Comparison of ENCODE assay signal across 8 cellular contexts in genomic region chr1:155591770-155592169, GRCh38. TPM values are rescaled to one million over a fixed set of nuclear protein-coding genes. Genes with fewer than 3 reads are reported as not detected.
DNase-seq lines count a peak whose midpoint lies in the region; ATAC-seq and TF ChIP-seq lines count a peak whose summit lies in the region.

No MANE protein-coding gene starts in this region.

- peak; percentile 61 for TF ChIP-seq RAD21 in neural cell (conservative IDR thresholded peaks at IDR 0.05)

- H3K9me3 ChIP-seq in neural cell (ENCODE audit: low read length): no peaks in the 10 kb centered on the region

- H3K27me3 ChIP-seq in neural cell (ENCODE audit: insufficient read depth, low read depth, low read length): no peaks in the 10 kb centered on the region

- peaks cover 6% of the 10 kb centered on the region for H3K4me1 Mint-ChIP-seq in T-helper 1 cell treated with Interleukin-12 subunit alpha and Interleukin-12 subunit beta and Interleukin-4 antibody, amounts not matched to agents 30 μg/mL and 1 μg/mL, for 36 hours (ENCODE audit: low read depth)

- ATAC-seq in GM18858 (IDR thresholded peaks at IDR 0.05; ENCODE audit: unreplicated experiment): no peak
- no peak for ATAC-seq in HG03095 (IDR thresholded peaks at IDR 0.05; ENCODE audit: unreplicated experiment)

- peak overlapping the region; percentile 3 for H3K27ac Mint-ChIP-seq in T-helper 1 cell treated with Interleukin-12 subunit alpha and Interleukin-12 subunit beta and Interleukin-4 antibody, amounts not matched to agents 30 μg/mL and 1 μg/mL, for 36 hours

- H3K27ac ChIP-seq in neural cell (ENCODE audit: low read length): no peak overlapping the region

- TF ChIP-seq CTCF in AG09309 (IDR thresholded peaks at IDR 0.05; ENCODE audit: control insufficient read depth, insufficient read depth, low read depth, low read length, missing control alignments) (peak; percentile 45), neural cell (IDR thresholded peaks at IDR 0.05; ENCODE audit: poor library complexity, severe bottlenecking) (peak; percentile 62)

- no peak overlapping the region for H2AFZ ChIP-seq in neural cell (ENCODE audit: low read depth, low read length)

- H3K4me3 ChIP-seq in AG09309 (ENCODE audit: control insufficient read depth, low read depth, low read length): no peak overlapping the region
- no peak overlapping the region for H3K4me3 ChIP-seq in neural cell (ENCODE audit: low read length)

- H4K20me1 ChIP-seq in neural cell (ENCODE audit: insufficient read depth): no peaks in the 10 kb centered on the region

- H3K4me3 Mint-ChIP-seq in T-helper 1 cell treated with Interleukin-12 subunit alpha and Interleukin-12 subunit beta and Interleukin-4 antibody, amounts not matched to agents 30 μg/mL and 1 μg/mL, for 36 hours: no peak overlapping the region

- no peak overlapping the region for H3K9ac ChIP-seq in neural cell (ENCODE audit: low read length)

- H3F3A ChIP-seq in neural cell (ENCODE audit: insufficient read depth, low read length, poor library complexity, severe bottlenecking): no peaks in the 10 kb centered on the region

- no peaks in the 10 kb centered on the region for H3K9me2 ChIP-seq in neural cell (ENCODE audit: insufficient read depth, low read length)

- H3K4me2 ChIP-seq in neural cell (ENCODE audit: low read length): no peak overlapping the region

- H3K36me3 ChIP-seq in neural cell (ENCODE audit: insufficient read depth, low read length): no peaks in the 10 kb centered on the region

- no peaks in the 10 kb centered on the region for H3K9me3 Mint-ChIP-seq in T-helper 1 cell treated with Interleukin-12 subunit alpha and Interleukin-12 subunit beta and Interleukin-4 antibody, amounts not matched to agents 30 μg/mL and 1 μg/mL, for 36 hours

- no peaks in the 10 kb centered on the region for H3K36me3 Mint-ChIP-seq in T-helper 1 cell treated with Interleukin-12 subunit alpha and Interleukin-12 subunit beta and Interleukin-4 antibody, amounts not matched to agents 30 μg/mL and 1 μg/mL, for 36 hours (ENCODE audit: low read depth)

- DNase-seq in AG09309 (ENCODE audit: low read depth) (peak; percentile 29), GM04504 (ENCODE audit: low read depth) (peak; percentile 28), NCI-H187 treated with DMSO at 0.1 percent for 48 hours (lab: John Stamatoyannopoulos, UW) (peak; percentile 82), fibroblast of peridontal ligament (ENCODE audit: extremely low read depth) (peak; percentile 85)

- H3K27me3 Mint-ChIP-seq in T-helper 1 cell treated with Interleukin-12 subunit alpha and Interleukin-12 subunit beta and Interleukin-4 antibody, amounts not matched to agents 30 μg/mL and 1 μg/mL, for 36 hours (ENCODE audit: low read depth): no peaks in the 10 kb centered on the region

- no peak for TF ChIP-seq EP300 in neural cell (conservative IDR thresholded peaks at IDR 0.05; ENCODE audit: poor library complexity, severe bottlenecking)

- no peaks in the 10 kb centered on the region for H3K79me2 ChIP-seq in neural cell (replicated peaks; ENCODE audit: insufficient read depth, low read length)

TF ChIP-seq in neural cell, 6 proteins besides CTCF, POLR2A, EP300 and RAD21:
- TF ChIP-seq EZH2 (IDR thresholded peaks at IDR 0.05; ENCODE audit: borderline replicate concordance, insufficient read depth, low read length, poor library complexity, severe bottlenecking) (no peak), SMC3 (conservative IDR thresholded peaks at IDR 0.05; ENCODE audit: poor library complexity) (peak; percentile 57), POLR2AphosphoS5 (IDR thresholded peaks at IDR 0.05) (no peak)

RNA-seq across cellular contexts. Expression of gene MSTO1, which starts 18.2 kb away (rescaled TPM):
- polyA plus RNA-seq in neural cell: 53.8 and 64.5 TPM in 2 replicates
- 39.4 and 56.5 TPM in 2 replicates for polyA minus RNA-seq in neural cell

RNA-seq across cellular contexts. Expression of gene ASH1L, which starts 29.2 kb away (rescaled TPM):
- 13.7 and 16.2 TPM in 2 replicates for polyA plus RNA-seq in neural cell
- polyA minus RNA-seq in neural cell: 92.8 and 108 TPM in 2 replicates

Comparison
In these comparisons a context has a peak if more than half of its experiments do, and no peak if none do; other contexts are left out.
1. DNase-seq: peak in every context shown above with its lines; median percentile 85 in fibroblast of peridontal ligament; 82 in NCI-H187 treated with DMSO at 0.1 percent for 48 hours; 29 in AG09309; 28 in GM04504.